Comparison of ENCODE assay signal across 8 cellular contexts in the genomic region with DNA sequence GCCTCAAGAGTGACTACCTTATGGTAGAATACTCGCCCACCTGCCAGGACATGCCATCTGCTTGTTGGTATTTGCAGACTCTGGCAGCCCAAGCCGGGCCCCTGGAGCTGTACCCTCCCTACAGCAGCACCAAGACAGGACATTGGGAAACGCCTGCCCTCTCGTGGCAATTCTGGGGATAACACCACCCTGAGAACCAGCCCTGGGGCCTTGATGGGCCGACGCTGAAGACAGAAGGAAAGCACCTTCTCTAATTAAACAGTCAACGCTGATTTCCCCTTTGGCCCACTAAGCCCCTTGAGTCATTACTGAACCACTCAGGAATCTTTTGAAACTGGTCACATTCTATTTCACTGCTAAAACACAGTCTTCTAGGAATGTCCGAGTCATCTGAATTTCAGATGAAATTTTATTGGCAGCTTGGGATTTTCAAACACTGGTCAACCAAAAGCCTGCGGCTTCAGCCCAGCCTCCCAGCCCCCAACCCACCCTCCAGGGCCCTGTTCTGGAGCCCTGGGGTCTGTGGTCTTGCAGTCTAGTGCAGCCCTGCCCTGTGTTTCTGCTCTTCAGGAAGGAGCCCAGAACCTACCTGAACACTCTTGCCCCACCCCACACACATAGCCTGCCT.
A peak's percentile ranks its signal among the peaks of the same experiment; 100 is the strongest.
DNase-seq lines count a peak whose midpoint lies in the region; ATAC-seq, FAIRE-seq and TF ChIP-seq lines count a peak whose summit lies in the region.

No MANE protein-coding gene starts in this region.

- H3K9me3 ChIP-seq in Loucy (ENCODE audit: insufficient read depth, low read depth, low read length) (no peaks in the 10 kb centered on the region), adrenal gland (replicated peaks in 1 of 3) (no peaks in the 10 kb centered on the region), sigmoid colon (no peaks in the 10 kb centered on the region)

- H3K27me3 ChIP-seq in Loucy (ENCODE audit: insufficient read depth, low read length, poor library complexity, severe bottlenecking) = no peaks in the 10 kb centered on the region
- H3K27me3 ChIP-seq in adrenal gland = no peaks in the 10 kb centered on the region
- H3K27me3 ChIP-seq in sigmoid colon = peaks cover 0 to 21% (median 11%) of the 10 kb centered on the region in 3 donors

- no peaks in the 10 kb centered on the region for H3K79me2 ChIP-seq in Loucy (ENCODE audit: insufficient read depth, low read length)

- peak overlapping the region; percentile 78; the same call in 1 of the 2 replicates for H2AFZ ChIP-seq in Loucy (ENCODE audit: low read length)

- peak; percentile 86 for TF ChIP-seq CTCF in GM10266 (IDR thresholded peaks at IDR 0.05; ENCODE audit: control insufficient read depth, insufficient read depth, low read depth, missing control alignments)
- TF ChIP-seq CTCF in Loucy (conservative IDR thresholded peaks at IDR 0.05; ENCODE audit: low read length) = peak; percentile 90
- peak; percentile 70 to 86 (median 80) for TF ChIP-seq CTCF in adrenal gland (IDR thresholded peaks at IDR 0.05)
- TF ChIP-seq CTCF in sigmoid colon (IDR thresholded peaks at IDR 0.05) = peak; percentile 50 to 87 (median 74)

- H3K27ac ChIP-seq in adrenal gland (no peak overlapping the region), sigmoid colon (peak overlapping the region in 1 of 4 donors; percentile 3)

- ATAC-seq in left ventricle myocardium superior (peak; percentile 88), GM19328 (IDR thresholded peaks at IDR 0.05; ENCODE audit: unreplicated experiment) (no peak)

- H4K20me1 ChIP-seq in Loucy (ENCODE audit: insufficient read depth, low read length, poor library complexity, severe bottlenecking) = no peaks in the 10 kb centered on the region

- H3F3A ChIP-seq in Loucy (ENCODE audit: low read depth) = no peaks in the 10 kb centered on the region

- peak; percentile 82 for DNase-seq in GM10266 (ENCODE audit: extremely low spot score)
- DNase-seq in H54 (ENCODE audit: insufficient read length, low spot score) = peak; percentile 53
- DNase-seq in T follicular helper cell (ENCODE audit: low read depth) = peak; percentile 50
- peak; percentile 59 to 85 (median 76) for DNase-seq in adrenal gland
- DNase-seq in left ventricle myocardium superior = peak; percentile 80
- no peak for DNase-seq in sigmoid colon

- no peaks in the 10 kb centered on the region for H3K9me2 ChIP-seq in Loucy (replicated peaks; ENCODE audit: low read depth, low read length)

- H3K4me1 ChIP-seq in Loucy (ENCODE audit: insufficient read depth, low read length, poor library complexity, severe bottlenecking) = peaks cover 3% of the 10 kb centered on the region
- H3K4me1 ChIP-seq in adrenal gland (replicated peaks in 1 of 2) = peaks cover 8% of the 10 kb centered on the region in 2 donors
- H3K4me1 ChIP-seq in sigmoid colon = peaks cover 0 to 19% (median 9%) of the 10 kb centered on the region in 4 donors

- intact Hi-C loops in adrenal gland (cut with DNase I) = no loop called here
- intact Hi-C loops in left ventricle myocardium superior (cut with micrococcal nuclease) = no loop called here
- intact Hi-C loops in sigmoid colon (cut with DNase I) = no loop called here

- H3K36me3 ChIP-seq in Loucy (ENCODE audit: insufficient read depth, low read length) (no peaks in the 10 kb centered on the region), adrenal gland (replicated peaks in 1 of 2) (no peaks in the 10 kb centered on the region), sigmoid colon (no peaks in the 10 kb centered on the region)

- peak overlapping the region; percentile 29 for H3K4me2 ChIP-seq in Loucy (ENCODE audit: low read depth, low read length, poor library complexity, severe bottlenecking)

- WGBS in adrenal gland, 4 donors = 15 to 28% (median 20%) methylated on average over 6 to 9 of the region's 9 CpGs
- WGBS in sigmoid colon, 2 donors = 13 to 15% methylated on average over 9 of the region's 9 CpGs

- FAIRE-seq in H54 (lab: Jason Lieb, UNC) = no peak

- H3K4me3 ChIP-seq in Loucy (ENCODE audit: low read length, poor library complexity, severe bottlenecking) (no peak overlapping the region), adrenal gland (no peak overlapping the region), sigmoid colon (no peak overlapping the region)

- H3K9ac ChIP-seq in Loucy (ENCODE audit: low read depth, low read length, poor library complexity, severe bottlenecking) = no peak overlapping the region

- TF ChIP-seq POLR2A in H54 (IDR thresholded peaks at IDR 0.05; ENCODE audit: low read depth, low read length) = no peak
- TF ChIP-seq POLR2A in adrenal gland (IDR thresholded peaks at IDR 0.05) = no peak
- TF ChIP-seq POLR2A in sigmoid colon (IDR thresholded peaks at IDR 0.05) = no peak

- no peak for TF ChIP-seq EP300 in sigmoid colon (IDR thresholded peaks at IDR 0.05)
